In the genomic region with DNA sequence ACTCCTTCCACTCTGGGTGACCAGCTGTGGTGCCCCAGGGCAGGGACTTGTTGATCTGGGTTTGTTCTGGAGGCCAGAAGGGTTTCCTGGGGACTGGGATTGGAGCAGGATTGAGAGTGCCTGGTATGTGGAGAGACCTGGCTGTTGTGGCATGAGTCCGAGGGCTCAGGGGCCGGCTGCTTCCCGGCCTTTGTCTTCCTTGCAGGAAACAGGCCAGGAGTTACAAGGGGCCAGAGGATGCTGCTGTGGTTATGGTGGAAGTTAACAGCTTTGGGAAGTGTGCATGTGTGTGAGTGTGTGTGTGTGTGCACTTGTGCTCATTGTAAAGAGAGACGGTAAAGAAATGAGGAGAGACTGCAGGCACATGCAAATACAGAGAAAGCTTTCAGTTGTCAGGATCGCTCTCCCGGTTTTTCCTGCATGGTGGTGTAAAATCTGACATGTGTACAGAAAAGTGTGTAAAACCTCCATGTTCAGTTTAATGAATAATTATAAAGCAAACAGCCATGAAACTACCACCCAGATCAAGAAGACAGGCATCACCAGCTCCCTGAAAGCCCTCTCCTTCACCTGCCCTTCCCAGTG, we compare ENCODE assay signal across 13 cellular contexts. TPM values are rescaled to one million over a fixed set of nuclear protein-coding genes. Genes with fewer than 3 reads are reported as not detected.
DNase-seq lines count a peak whose midpoint lies in the region; ATAC-seq and TF ChIP-seq lines count a peak whose summit lies in the region.
"Had no signal": no experiment of that assay in that cellular context is flagged by ENCODE, and none has a peak within 500 bp of the region (broad histone marks: within the 10 kb centered on the region; RNA-seq: fewer than 3 reads in every experiment).

No MANE protein-coding gene starts in this region.

- peak in 7 of 8 donors; percentile 35 to 72 (median 41) for ATAC-seq in heart right ventricle

- WGBS in heart right ventricle, 2 donors = 35% methylated on average over 6 of the region's 6 CpGs

- CTCF ChIA-PET in Calu3 (lab: Charles Lee) = interaction anchor here (1.2 kb wide), 2 partner anchors 12 to 113 kb away, joined by 4 to 6 read pairs; no protein-coding TSS in a partner anchor

- peaks cover 85% of the 10 kb centered on the region for H3K79me2 ChIP-seq in osteoblast (ENCODE audit: insufficient read depth, low read length)

- TF ChIP-seq CTCF in Calu3 (IDR thresholded peaks at IDR 0.05; ENCODE audit: unreplicated experiment) (no peak), heart right ventricle (IDR thresholded peaks at IDR 0.05) (no peak), osteoblast (IDR thresholded peaks at IDR 0.05; ENCODE audit: extremely low read depth, low read depth, low read length) (no peak)

- H3K4me1 ChIP-seq in heart right ventricle (peaks cover 10 to 36% (median 28%) of the 10 kb centered on the region in 9 donors), osteoblast (ENCODE audit: insufficient read depth, low read length) (no peaks in the 10 kb centered on the region)

- no peaks in the 10 kb centered on the region for H3K27me3 Mint-ChIP-seq in Calu3 (ENCODE audit: unreplicated experiment)
- H3K27me3 Mint-ChIP-seq: CD4-positive, alpha-beta memory T cell; stimulated activated naive CD8-positive, alpha-beta T cell treated with anti-CD3 and anti-CD28 coated beads, Interleukin-15, Interleukin-2, amounts not matched to agents 100 ng/mL and 50 ng/mL, for 24 hours had no signal

- H3K9me3 ChIP-seq in heart right ventricle (peaks cover 0 to 4% (median 0%) of the 10 kb centered on the region in 11 donors), osteoblast (ENCODE audit: low read depth, low read length) (no peaks in the 10 kb centered on the region)
- H3K9me3 ChIP-seq: MG63 had no signal

- DNase-seq in Calu3 (peak; percentile 32), heart right ventricle (no peak), osteoblast (ENCODE audit: insufficient read length, low spot score, missing footprints) (peak; percentile 76), NCI-H1417 (lab: John Stamatoyannopoulos, UW) (no peak), COR-L47 (lab: John Stamatoyannopoulos, UW) (no peak), D341Med (ENCODE audit: low spot score) (no peak)
- DNase-seq in stimulated activated CD4-positive, alpha-beta T cell treated with anti-CD3 and anti-CD28 coated beads, Interleukin-12 subunit alpha, Interleukin-12 subunit beta, amount 100 ng/mL, for 4 hours = no peak
- DNase-seq: CD4-positive, alpha-beta memory T cell; MG63; occipital lobe had no signal

- peaks cover 6% of the 10 kb centered on the region for H3K36me3 Mint-ChIP-seq in Calu3 (ENCODE audit: insufficient read depth, unreplicated experiment)

- H3K4me1 Mint-ChIP-seq in Calu3 (ENCODE audit: low read depth, unreplicated experiment) = peaks cover 51% of the 10 kb centered on the region

- no peaks in the 10 kb centered on the region for H3K27me3 ChIP-seq in heart right ventricle
- no peaks in the 10 kb centered on the region for H3K27me3 ChIP-seq in osteoblast (ENCODE audit: insufficient read depth, low read length)
- H3K27me3 ChIP-seq: MG63 had no signal

- peaks cover 2% of the 10 kb centered on the region for H3K9me3 Mint-ChIP-seq in Calu3 (ENCODE audit: low read depth, unreplicated experiment)
- H3K9me3 Mint-ChIP-seq: CD4-positive, alpha-beta memory T cell; stimulated activated naive CD8-positive, alpha-beta T cell treated with anti-CD3 and anti-CD28 coated beads, Interleukin-15, Interleukin-2, amounts not matched to agents 100 ng/mL and 50 ng/mL, for 24 hours had no signal

- no TSS peak for BruUV-seq in Calu3 (replicated peaks; lab: Mats Ljungman, UMichigan)

- H3K4me3 Mint-ChIP-seq in Calu3 (ENCODE audit: low read depth, unreplicated experiment) = peak overlapping the region; percentile 50
- H3K4me3 Mint-ChIP-seq: CD4-positive, alpha-beta memory T cell; stimulated activated naive CD8-positive, alpha-beta T cell treated with anti-CD3 and anti-CD28 coated beads, Interleukin-15, Interleukin-2, amounts not matched to agents 100 ng/mL and 50 ng/mL, for 24 hours had no signal

- H4K20me1 ChIP-seq in osteoblast (ENCODE audit: insufficient read depth, low read length) = peaks cover 44% of the 10 kb centered on the region

- H3K27ac Mint-ChIP-seq in Calu3 (ENCODE audit: unreplicated experiment) = peak overlapping the region; percentile 0
- H3K27ac Mint-ChIP-seq: stimulated activated naive CD8-positive, alpha-beta T cell treated with anti-CD3 and anti-CD28 coated beads, Interleukin-15, Interleukin-2, amounts not matched to agents 100 ng/mL and 50 ng/mL, for 24 hours had no signal

- intact Hi-C loops in Calu3 (cut with micrococcal nuclease; ENCODE audit: unreplicated experiment) = no loop called here
- intact Hi-C loops in heart right ventricle (cut with DNase I) = no loop called here

- H2AFZ ChIP-seq in osteoblast (ENCODE audit: low read length) = no peak overlapping the region

- H3K36me3 ChIP-seq in heart right ventricle (no peaks in the 10 kb centered on the region), osteoblast (ENCODE audit: insufficient read depth, low read length) (no peaks in the 10 kb centered on the region)

- H3K4me2 ChIP-seq in osteoblast (ENCODE audit: insufficient read depth, low read length) = no peak overlapping the region

- H3K27ac ChIP-seq in angular gyrus (ENCODE audit: low read depth, low read length) = peak overlapping the region; percentile 94
- peak overlapping the region in 4 of 10 donors; percentile 43 to 76 (median 49) for H3K27ac ChIP-seq in heart right ventricle
- no peak overlapping the region for H3K27ac ChIP-seq in osteoblast (ENCODE audit: low read depth, low read length)

- H3K4me3 ChIP-seq in heart right ventricle (no peak overlapping the region), osteoblast (ENCODE audit: insufficient read depth, low read length) (no peak overlapping the region)
- H3K4me3 ChIP-seq: MG63 had no signal

RNA-seq across cellular contexts. Expression of gene PAK4, which starts 19.0 kb away (rescaled TPM):
- total RNA-seq in Calu3 (2022) = 75.7 and 89.2 TPM in 2 replicates
- 10 to 100 TPM; 11.7 to 22.4 (median 16.1) TPM for total RNA-seq in heart right ventricle
- polyA plus RNA-seq in heart right ventricle = 10 to 100 TPM in 1 of 2 donors, 1 to 10 TPM in 1; 8.6 to 19.2 TPM
- 6.8 and 9.4 TPM in 2 replicates for total RNA-seq in osteoblast

RNA-seq across cellular contexts. Expression of gene NCCRP1, which starts 52.2 kb away (rescaled TPM):
- total RNA-seq in Calu3 (2022) = 2.0 and 2.1 TPM in 2 replicates
- not detected for total RNA-seq in heart right ventricle
- polyA plus RNA-seq in heart right ventricle = under 1 TPM in 1 of 2 donors, not detected in 1; 0.03 TPM
- not detected in 2 replicates for total RNA-seq in osteoblast
- total RNA-seq: CD4-positive, alpha-beta memory T cell; occipital lobe had no signal
- polyA plus RNA-seq: CD4-positive, alpha-beta memory T cell had no signal

RNA-seq across cellular contexts. Expression of gene SYCN, which starts 59.5 kb away (rescaled TPM):
- total RNA-seq in Calu3 (2022) = not detected in 2 replicates
- under 1 TPM in 1 of 10 donors, not detected in 9; 0.55 TPM for total RNA-seq in heart right ventricle
- polyA plus RNA-seq in heart right ventricle = not detected
- not detected in 2 replicates for total RNA-seq in osteoblast
- total RNA-seq: CD4-positive, alpha-beta memory T cell; occipital lobe; SK-MEL-5 had no signal
- polyA plus RNA-seq: CD4-positive, alpha-beta memory T cell had no signal

Comparison
In these comparisons a context has a peak if more than half of its experiments do, and no peak if none do; other contexts are left out.
1. DNase-seq: peak in Calu3 (single experiment) and osteoblast (single experiment); none in heart right ventricle (0 of 2), NCI-H1417 (0 of 3), stimulated activated CD4-positive, alpha-beta T cell treated with anti-CD3 and anti-CD28 coated beads, Interleukin-12 subunit alpha, Interleukin-12 subunit beta, amount 100 ng/mL, for 4 hours (single experiment), COR-L47 (single experiment) and D341Med (single experiment).